ENCODE assay signal across 2 cellular contexts in the genomic region with DNA sequence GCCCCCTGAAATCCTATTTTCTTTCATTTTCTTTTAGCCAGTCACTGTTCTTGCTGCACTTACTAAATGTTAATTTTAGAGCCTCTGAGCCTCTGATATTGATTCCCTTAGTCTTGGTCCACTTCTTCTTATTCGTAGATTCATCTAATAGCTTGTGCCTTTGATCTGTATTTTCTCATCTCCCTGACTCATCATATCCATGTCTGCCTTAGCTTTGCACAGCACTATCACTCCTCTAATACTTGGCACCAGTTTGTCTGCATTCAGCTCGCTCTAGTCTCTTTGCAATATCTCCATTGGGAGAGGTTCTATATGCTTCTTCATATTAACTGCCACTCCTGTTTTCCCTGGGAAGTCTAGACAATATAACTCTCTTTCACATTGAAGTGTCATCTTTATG.
TF ChIP-seq lines count a peak whose summit lies in the region.

No MANE protein-coding gene starts in this region.

TF ChIP-seq in SK-N-SH treated with all-trans-retinoic acid at 6 μM for 48 hours, 23 proteins besides CTCF, POLR2A, EP300 and RAD21 (continued from another document):
- TF ChIP-seq, protein P1, sequence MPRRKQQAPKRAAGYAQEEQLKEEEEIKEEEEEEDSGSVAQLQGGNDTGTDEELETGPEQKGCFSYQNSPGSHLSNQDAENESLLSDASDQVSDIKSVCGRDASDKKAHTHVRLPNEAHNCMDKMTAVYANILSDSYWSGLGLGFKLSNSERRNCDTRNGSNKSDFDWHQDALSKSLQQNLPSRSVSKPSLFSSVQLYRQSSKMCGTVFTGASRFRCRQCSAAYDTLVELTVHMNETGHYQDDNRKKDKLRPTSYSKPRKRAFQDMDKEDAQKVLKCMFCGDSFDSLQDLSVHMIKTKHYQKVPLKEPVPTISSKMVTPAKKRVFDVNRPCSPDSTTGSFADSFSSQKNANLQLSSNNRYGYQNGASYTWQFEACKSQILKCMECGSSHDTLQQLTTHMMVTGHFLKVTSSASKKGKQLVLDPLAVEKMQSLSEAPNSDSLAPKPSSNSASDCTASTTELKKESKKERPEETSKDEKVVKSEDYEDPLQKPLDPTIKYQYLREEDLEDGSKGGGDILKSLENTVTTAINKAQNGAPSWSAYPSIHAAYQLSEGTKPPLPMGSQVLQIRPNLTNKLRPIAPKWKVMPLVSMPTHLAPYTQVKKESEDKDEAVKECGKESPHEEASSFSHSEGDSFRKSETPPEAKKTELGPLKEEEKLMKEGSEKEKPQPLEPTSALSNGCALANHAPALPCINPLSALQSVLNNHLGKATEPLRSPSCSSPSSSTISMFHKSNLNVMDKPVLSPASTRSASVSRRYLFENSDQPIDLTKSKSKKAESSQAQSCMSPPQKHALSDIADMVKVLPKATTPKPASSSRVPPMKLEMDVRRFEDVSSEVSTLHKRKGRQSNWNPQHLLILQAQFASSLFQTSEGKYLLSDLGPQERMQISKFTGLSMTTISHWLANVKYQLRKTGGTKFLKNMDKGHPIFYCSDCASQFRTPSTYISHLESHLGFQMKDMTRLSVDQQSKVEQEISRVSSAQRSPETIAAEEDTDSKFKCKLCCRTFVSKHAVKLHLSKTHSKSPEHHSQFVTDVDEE (CRISPR knock-in tag; IDR thresholded peaks at IDR 0.05) = no peak
- no peak for TF ChIP-seq TOX (CRISPR knock-in tag; IDR thresholded peaks at IDR 0.05; ENCODE audit: borderline replicate concordance)

TF ChIP-seq in SK-N-SH, 30 proteins besides CTCF, POLR2A, EP300 and RAD21 (continued from another document):
- TF ChIP-seq, protein P2, sequence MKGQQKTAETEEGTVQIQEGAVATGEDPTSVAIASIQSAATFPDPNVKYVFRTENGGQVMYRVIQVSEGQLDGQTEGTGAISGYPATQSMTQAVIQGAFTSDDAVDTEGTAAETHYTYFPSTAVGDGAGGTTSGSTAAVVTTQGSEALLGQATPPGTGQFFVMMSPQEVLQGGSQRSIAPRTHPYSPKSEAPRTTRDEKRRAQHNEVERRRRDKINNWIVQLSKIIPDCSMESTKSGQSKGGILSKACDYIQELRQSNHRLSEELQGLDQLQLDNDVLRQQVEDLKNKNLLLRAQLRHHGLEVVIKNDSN (IDR thresholded peaks at IDR 0.05; ENCODE audit: borderline replicate concordance, low read depth) = no peak
- no peak for TF ChIP-seq EZH2phosphoT487 (IDR thresholded peaks at IDR 0.05; ENCODE audit: borderline replicate concordance, low read depth)
- TF ChIP-seq MEF2A (IDR thresholded peaks at IDR 0.05; ENCODE audit: borderline replicate concordance, low read depth) = no peak
- no peak for TF ChIP-seq POLR2AphosphoS5 (IDR thresholded peaks at IDR 0.05; ENCODE audit: low read depth, low read length)
- no peak for TF ChIP-seq FOXJ3 (CRISPR knock-in tag; IDR thresholded peaks at IDR 0.05)
- TF ChIP-seq, protein P3, sequence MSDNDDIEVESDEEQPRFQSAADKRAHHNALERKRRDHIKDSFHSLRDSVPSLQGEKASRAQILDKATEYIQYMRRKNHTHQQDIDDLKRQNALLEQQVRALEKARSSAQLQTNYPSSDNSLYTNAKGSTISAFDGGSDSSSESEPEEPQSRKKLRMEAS (IDR thresholded peaks at IDR 0.05; ENCODE audit: low read depth) = no peak
- TF ChIP-seq YY1 (IDR thresholded peaks at IDR 0.05; ENCODE audit: low read depth) = no peak
- TF ChIP-seq TEAD4 (IDR thresholded peaks at IDR 0.05; ENCODE audit: borderline replicate concordance, insufficient read depth) = no peak
- TF ChIP-seq, protein P4, sequence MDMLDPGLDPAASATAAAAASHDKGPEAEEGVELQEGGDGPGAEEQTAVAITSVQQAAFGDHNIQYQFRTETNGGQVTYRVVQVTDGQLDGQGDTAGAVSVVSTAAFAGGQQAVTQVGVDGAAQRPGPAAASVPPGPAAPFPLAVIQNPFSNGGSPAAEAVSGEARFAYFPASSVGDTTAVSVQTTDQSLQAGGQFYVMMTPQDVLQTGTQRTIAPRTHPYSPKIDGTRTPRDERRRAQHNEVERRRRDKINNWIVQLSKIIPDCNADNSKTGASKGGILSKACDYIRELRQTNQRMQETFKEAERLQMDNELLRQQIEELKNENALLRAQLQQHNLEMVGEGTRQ (IDR thresholded peaks at IDR 0.05; ENCODE audit: borderline replicate concordance, low read depth, low read length) = no peak
- TF ChIP-seq ZBTB33 (IDR thresholded peaks at IDR 0.05; ENCODE audit: borderline replicate concordance, low read depth) = no peak
- TF ChIP-seq RXRA (IDR thresholded peaks at IDR 0.05; ENCODE audit: borderline replicate concordance, low read depth) = no peak
- TF ChIP-seq REST (IDR thresholded peaks at IDR 0.05; ENCODE audit: low read depth, low read length) = no peak
